In genomic region chr5:44885903-44886302, GRCh38 we compare ENCODE assay signal across 10 cellular contexts.
DNase-seq lines count a peak whose midpoint lies in the region; ATAC-seq, FAIRE-seq and TF ChIP-seq lines count a peak whose summit lies in the region.
"Had no signal": no experiment of that assay in that cellular context is flagged by ENCODE, and none has a peak within 500 bp of the region (broad histone marks: within the 10 kb centered on the region; RNA-seq: fewer than 3 reads in every experiment).

No MANE protein-coding gene starts in this region.

- peak; percentile 94 for ATAC-seq in HG02970 (IDR thresholded peaks at IDR 0.05; ENCODE audit: low FRiP score, unreplicated experiment)
- no peak for ATAC-seq in GM23338

- no peaks in the 10 kb centered on the region for H3K4me1 ChIP-seq in GM23338 (ENCODE audit: insufficient read depth)

- no peak overlapping the region for H3K27ac ChIP-seq in GM23338 (ENCODE audit: low read depth)

- H3K36me3 ChIP-seq in GM23338 (ENCODE audit: insufficient read depth), result no peaks in the 10 kb centered on the region

- no peaks in the 10 kb centered on the region for H3K27me3 Mint-ChIP-seq in GM23338 (ENCODE audit: insufficient read depth, low read depth, poor library complexity)
- H3K27me3 Mint-ChIP-seq in activated CD4-positive, alpha-beta T cell treated with anti-CD3 and anti-CD28 coated beads, Interleukin-2, amount 10 ng/mL, durations not matched to agents 7 days and 5 days, result no peaks in the 10 kb centered on the region
- H3K27me3 Mint-ChIP-seq in osteocyte (ENCODE audit: unreplicated experiment), result no peaks in the 10 kb centered on the region
- H3K27me3 Mint-ChIP-seq: natural killer cell treated with Interleukin-12 subunit alpha and Interleukin-12 subunit beta and Interleukin-15 and Interleukin-18, amount 100 ng/mL, for 72 hours had no signal

- CTCF ChIA-PET in activated CD4-positive, alpha-beta T cell treated with anti-CD3 and anti-CD28 coated beads, Interleukin-2, amount 10 ng/mL, durations not matched to agents 7 days and 5 days (lab: Charles Lee), result no interaction called here

- no peaks in the 10 kb centered on the region for H3F3A ChIP-seq in GM23338 (replicated peaks; ENCODE audit: low read depth)

- FAIRE-seq in D721Med (lab: Jason Lieb, UNC), result no peak

- H2AFZ ChIP-seq in GM23338, result no peak overlapping the region

- POLR2A ChIA-PET in activated CD4-positive, alpha-beta T cell treated with anti-CD3 and anti-CD28 coated beads, Interleukin-2, amount 10 ng/mL, durations not matched to agents 7 days and 5 days (lab: Charles Lee), result no interaction called here

- H3K4me1 Mint-ChIP-seq in GM23338 (peaks cover 2% of the 10 kb centered on the region; the same call in 1 of the 3 replicates), osteocyte (ENCODE audit: unreplicated experiment) (no peaks in the 10 kb centered on the region)
- peaks cover 3% of the 10 kb centered on the region for H3K4me1 Mint-ChIP-seq in activated CD4-positive, alpha-beta T cell treated with anti-CD3 and anti-CD28 coated beads, Interleukin-2, amount 10 ng/mL, durations not matched to agents 7 days and 5 days

- H3K4me2 ChIP-seq in GM23338, result no peak overlapping the region

- H3K9me2 ChIP-seq in GM23338 (ENCODE audit: insufficient read depth), result peaks cover 5% of the 10 kb centered on the region; the same call in 1 of the 2 replicates

- H3K4me3 ChIP-seq in GM23338, result no peak overlapping the region

- no peaks in the 10 kb centered on the region for H4K20me1 ChIP-seq in GM23338 (replicated peaks; ENCODE audit: insufficient read depth)

- H3K9me3 Mint-ChIP-seq in GM23338 (peaks cover 9% of the 10 kb centered on the region; the same call in 2 of the 3 replicates), osteocyte (ENCODE audit: unreplicated experiment) (peaks cover 3% of the 10 kb centered on the region)
- peaks cover 5% of the 10 kb centered on the region for H3K9me3 Mint-ChIP-seq in activated CD4-positive, alpha-beta T cell treated with anti-CD3 and anti-CD28 coated beads, Interleukin-2, amount 10 ng/mL, durations not matched to agents 7 days and 5 days

- TF ChIP-seq CTCF in GM23338 (conservative IDR thresholded peaks at IDR 0.05; ENCODE audit: low read depth in 2 of 2) (no peak), D721Med (IDR thresholded peaks at IDR 0.05; ENCODE audit: insufficient read depth, missing control alignments) (no peak), osteocyte (IDR thresholded peaks at IDR 0.05) (no peak)

- H3K4me3 Mint-ChIP-seq in GM23338, result no peak overlapping the region
- H3K4me3 Mint-ChIP-seq in activated CD4-positive, alpha-beta T cell treated with anti-CD3 and anti-CD28 coated beads, Interleukin-2, amount 10 ng/mL, durations not matched to agents 7 days and 5 days, result no peak overlapping the region
- no peak overlapping the region for H3K4me3 Mint-ChIP-seq in osteocyte (ENCODE audit: unreplicated experiment)
- H3K4me3 Mint-ChIP-seq: natural killer cell treated with Interleukin-12 subunit alpha and Interleukin-12 subunit beta and Interleukin-15 and Interleukin-18, amount 100 ng/mL, for 72 hours had no signal

- H3K79me2 ChIP-seq in GM23338 (replicated peaks; ENCODE audit: insufficient read depth), result no peaks in the 10 kb centered on the region

- no peaks in the 10 kb centered on the region for H3K27me3 ChIP-seq in GM23338 (ENCODE audit: insufficient read depth)

- DNase-seq in AG08396 (ENCODE audit: low spot score), result peak; percentile 12
- peak; percentile 13 for DNase-seq in GM19240 (ENCODE audit: insufficient read length, low spot score)
- DNase-seq in NOMO-1 treated with dmso at 0.1 percent for 144 hours (lab: John Stamatoyannopoulos, UW; ENCODE audit: unreplicated experiment), result peak; percentile 11
- DNase-seq in GM23338 (ENCODE audit: low spot score), result no peak
- no peak for DNase-seq in D721Med (ENCODE audit: insufficient read length, low spot score)
- no peak for DNase-seq in activated CD4-positive, alpha-beta T cell treated with anti-CD3 and anti-CD28 coated beads, Interleukin-2, amount 10 ng/mL, durations not matched to agents 7 days and 5 days
- DNase-seq in osteocyte (ENCODE audit: extremely low spot score, unreplicated experiment), result no peak
- DNase-seq: Karpas-422 had no signal

- H3K36me3 Mint-ChIP-seq in GM23338 (ENCODE audit: low read depth), result no peaks in the 10 kb centered on the region
- no peaks in the 10 kb centered on the region for H3K36me3 Mint-ChIP-seq in activated CD4-positive, alpha-beta T cell treated with anti-CD3 and anti-CD28 coated beads, Interleukin-2, amount 10 ng/mL, durations not matched to agents 7 days and 5 days (ENCODE audit: low read depth)
- H3K36me3 Mint-ChIP-seq in osteocyte (ENCODE audit: unreplicated experiment), result no peaks in the 10 kb centered on the region
- H3K36me3 Mint-ChIP-seq: natural killer cell treated with Interleukin-12 subunit alpha and Interleukin-12 subunit beta and Interleukin-15 and Interleukin-18, amount 100 ng/mL, for 72 hours had no signal

- H3K27ac Mint-ChIP-seq in GM23338 (no peak overlapping the region; the same call in 1 of the 2 replicates), osteocyte (ENCODE audit: unreplicated experiment) (no peak overlapping the region)
- no peak overlapping the region for H3K27ac Mint-ChIP-seq in activated CD4-positive, alpha-beta T cell treated with anti-CD3 and anti-CD28 coated beads, Interleukin-2, amount 10 ng/mL, durations not matched to agents 7 days and 5 days
- H3K27ac Mint-ChIP-seq: natural killer cell treated with Interleukin-12 subunit alpha and Interleukin-12 subunit beta and Interleukin-15 and Interleukin-18, amount 100 ng/mL, for 72 hours had no signal

TF ChIP-seq in GM23338, 12 proteins besides CTCF, POLR2A, EP300 and RAD21:
- TF ChIP-seq STAT1 (IDR thresholded peaks at IDR 0.05; ENCODE audit: unreplicated experiment) (no peak), EZH2 (IDR thresholded peaks at IDR 0.05; ENCODE audit: low read depth, unreplicated experiment) (no peak), JUNB (IDR thresholded peaks at IDR 0.05; ENCODE audit: unreplicated experiment) (no peak)

Comparison
In these comparisons a context has a peak if more than half of its experiments do, and no peak if none do; other contexts are left out.
1. DNase-seq: peak in AG08396 (single experiment), GM19240 (single experiment) and NOMO-1 treated with dmso at 0.1 percent for 144 hours (single experiment); none in GM23338 (single experiment), D721Med (single experiment), activated CD4-positive, alpha-beta T cell treated with anti-CD3 and anti-CD28 coated beads, Interleukin-2, amount 10 ng/mL, durations not matched to agents 7 days and 5 days (single experiment) and osteocyte (single experiment).